10 cellular contexts compared by ENCODE assay signal in genomic region chr2:11748861-11749645, GRCh38. TPM values are rescaled to one million over a fixed set of nuclear protein-coding genes. Genes with fewer than 3 reads are reported as not detected.
A peak's percentile ranks its signal among the peaks of the same experiment; 100 is the strongest.
DNase-seq lines count a peak whose midpoint lies in the region; ATAC-seq, FAIRE-seq and TF ChIP-seq lines count a peak whose summit lies in the region.
"Had no signal": no experiment of that assay in that cellular context is flagged by ENCODE, and none has a peak within 500 bp of the region (broad histone marks: within the 10 kb centered on the region; RNA-seq: fewer than 3 reads in every experiment).

No MANE protein-coding gene starts in this region.

- peak overlapping the region in 9 of 10 experiments; percentile 75 to 93 (median 84); a peak in 16 of 20 replicates for H3K4me3 ChIP-seq in BLaER1 treated with 17β-estradiol and CSF1 and Interleukin-3, amounts not matched to agents 10 nM and 100 nM
- no peak overlapping the region for H3K4me3 ChIP-seq in IMR-90 (ENCODE audit: insufficient read depth, low read depth, low read length)
- peak overlapping the region; percentile 12 for H3K4me3 ChIP-seq in naive thymus-derived CD4-positive, alpha-beta T cell (ENCODE audit: low read length)

- peak overlapping the region; percentile 91 to 96 (median 93) for H3K27ac Mint-ChIP-seq in naive thymus-derived CD4-positive, alpha-beta T cell

- peak overlapping the region in 9 of 11 experiments; percentile 18 to 93 (median 89); a peak in 16 of 22 replicates for H3K27ac ChIP-seq in BLaER1 treated with 17β-estradiol and CSF1 and Interleukin-3, amounts not matched to agents 10 nM and 100 nM
- no peak overlapping the region for H3K27ac ChIP-seq in IMR-90 (ENCODE audit: insufficient read depth, low read length)
- H3K27ac ChIP-seq in angular gyrus (ENCODE audit: low read depth, low read length): peak overlapping the region; percentile 22
- H3K27ac ChIP-seq in naive thymus-derived CD4-positive, alpha-beta T cell (ENCODE audit: low read depth, low read length): peak overlapping the region; percentile 80

- peak overlapping the region; percentile 84 to 93 (median 91); a peak in 20 of 22 replicates for H3K9ac ChIP-seq in BLaER1 treated with 17β-estradiol and CSF1 and Interleukin-3, amounts not matched to agents 10 nM and 100 nM
- no peak overlapping the region for H3K9ac ChIP-seq in IMR-90 (ENCODE audit: low read depth, low read length)

- H3K4me1 Mint-ChIP-seq in naive thymus-derived CD4-positive, alpha-beta T cell: peaks cover 48 to 87% (median 81%) of the 10 kb centered on the region in 7 donors

- H3K27me3 Mint-ChIP-seq in naive thymus-derived CD4-positive, alpha-beta T cell: no peaks in the 10 kb centered on the region

- peaks cover 79 to 93% (median 91%) of the 10 kb centered on the region in 10 experiments for H3K4me1 ChIP-seq in BLaER1 treated with 17β-estradiol and CSF1 and Interleukin-3, amounts not matched to agents 10 nM and 100 nM
- peaks cover 21% of the 10 kb centered on the region for H3K4me1 ChIP-seq in IMR-90 (ENCODE audit: control insufficient read depth, insufficient read depth, low read length)
- H3K4me1 ChIP-seq in naive thymus-derived CD4-positive, alpha-beta T cell (ENCODE audit: control insufficient read depth in 2 of 2, insufficient read depth in 2 of 2, low read length in 2 of 2): peaks cover 60 to 67% of the 10 kb centered on the region in 2 donors

- H3K9me1 ChIP-seq in IMR-90 (ENCODE audit: insufficient read depth, low read length): peaks cover 15% of the 10 kb centered on the region

- no peak overlapping the region for H4K91ac ChIP-seq in IMR-90 (ENCODE audit: insufficient read depth, low read depth, low read length)

- DNase-seq in IMR-90: no peak
- no peak for DNase-seq in naive thymus-derived CD4-positive, alpha-beta T cell
- no peak for DNase-seq in NCI-H1694 treated with DMSO at 0.1 percent for 48 hours (lab: John Stamatoyannopoulos, UW)
- no peak for DNase-seq in HuH-7.5 (ENCODE audit: low spot score)
- no peak for DNase-seq in GM12892 (ENCODE audit: insufficient read length)
- DNase-seq: activated CD4-positive, CD25-positive, alpha-beta regulatory T cell; DMS79 had no signal

- H3K27me3 ChIP-seq in BLaER1 treated with 17β-estradiol and CSF1 and Interleukin-3, amounts not matched to agents 10 nM and 100 nM: no peaks in the 10 kb centered on the region
- H3K27me3 ChIP-seq in IMR-90 (ENCODE audit: control insufficient read depth, insufficient read depth, low read length): no peaks in the 10 kb centered on the region
- H3K27me3 ChIP-seq in naive thymus-derived CD4-positive, alpha-beta T cell (ENCODE audit: control insufficient read depth in 2 of 2, insufficient read depth in 2 of 2, low read length in 2 of 2): no peaks in the 10 kb centered on the region

- no peak for TF ChIP-seq CTCF in IMR-90 (conservative IDR thresholded peaks at IDR 0.05; ENCODE audit: low read depth, low read length)

- peaks cover 43 to 63% (median 55%) of the 10 kb centered on the region in 11 experiments; a peak in 21 of 22 replicates for H4K20me1 ChIP-seq in BLaER1 treated with 17β-estradiol and CSF1 and Interleukin-3, amounts not matched to agents 10 nM and 100 nM
- peaks cover 26% of the 10 kb centered on the region for H4K20me1 ChIP-seq in IMR-90 (ENCODE audit: insufficient read depth, low read length)

- no peak overlapping the region for H2AFZ ChIP-seq in IMR-90 (replicated peaks; ENCODE audit: low read length, poor library complexity)

- H2AK5ac ChIP-seq in IMR-90 (ENCODE audit: low read depth, low read length): no peak overlapping the region

- no TSS peak for BruUV-seq in IMR-90 (replicated peaks; lab: Mats Ljungman, UMichigan)

- no peaks in the 10 kb centered on the region for H3K9me3 ChIP-seq in BLaER1 treated with 17β-estradiol and CSF1 and Interleukin-3, amounts not matched to agents 10 nM and 100 nM (replicated peaks in 1 of 11)
- H3K9me3 ChIP-seq in IMR-90 (ENCODE audit: control insufficient read depth, insufficient read depth, low read length): no peaks in the 10 kb centered on the region
- H3K9me3 ChIP-seq in naive thymus-derived CD4-positive, alpha-beta T cell (ENCODE audit: control insufficient read depth in 2 of 3, low read length in 3 of 3): no peaks in the 10 kb centered on the region

- TF ChIP-seq RAD21 in IMR-90 (IDR thresholded peaks at IDR 0.05; ENCODE audit: low read length): no peak

- H3K4me3 Mint-ChIP-seq in naive thymus-derived CD4-positive, alpha-beta T cell: peak overlapping the region; percentile 89 to 96 (median 92)

- peaks cover 0 to 3% (median 0%) of the 10 kb centered on the region in 11 donors for H3K9me3 Mint-ChIP-seq in naive thymus-derived CD4-positive, alpha-beta T cell

- 0 out of 2 replicates have a peak overlapping the region, but pooled peaks have one; percentile 20 for H3K23ac ChIP-seq in IMR-90 (ENCODE audit: low read depth, low read length)

- H2BK5ac ChIP-seq in IMR-90 (ENCODE audit: low read depth, low read length, poor library complexity, severe bottlenecking): no peak overlapping the region

- intact Hi-C loops in IMR-90 (cut with micrococcal nuclease): loop anchor here (5.0 kb wide), 1 partner anchor 827 kb away; no protein-coding TSS in a partner anchor
- intact Hi-C loops in naive thymus-derived CD4-positive, alpha-beta T cell (cut with micrococcal nuclease): loop anchor here (5.0 to 10.0 kb wide), 3 partner anchors 404 to 968 kb away; partner anchors contain the start of genes ROCK2 (in 1 of the 2), SLC66A3 (in 1 of the 2) and TRIB2 (in 1 of the 2)

- no peak overlapping the region for H3K14ac ChIP-seq in IMR-90 (replicated peaks; ENCODE audit: low read depth, low read length)

- TF ChIP-seq POLR2A in IMR-90 (IDR thresholded peaks at IDR 0.05; ENCODE audit: low read depth, low read length): no peak
- TF ChIP-seq POLR2A in GM12892 (IDR thresholded peaks at IDR 0.05; ENCODE audit: low read depth, low read length): no peak

- H3K36me3 Mint-ChIP-seq in naive thymus-derived CD4-positive, alpha-beta T cell: no peaks in the 10 kb centered on the region

- H3K56ac ChIP-seq in IMR-90 (ENCODE audit: extremely low read depth, insufficient read depth, low read length): no peak overlapping the region

- no peak overlapping the region for H2BK20ac ChIP-seq in IMR-90 (ENCODE audit: low read depth, low read length)

- H2BK15ac ChIP-seq in IMR-90 (ENCODE audit: low read depth, low read length): no peak overlapping the region

- CTCF ChIA-PET in IMR-90 (lab: Yijun Ruan, JAX): interaction anchor here (0.8 kb wide), 1 partner anchor 36 kb away, joined by 3 read pairs; no protein-coding TSS in a partner anchor
- CTCF ChIA-PET in naive thymus-derived CD4-positive, alpha-beta T cell (lab: Charles Lee): interaction anchor here (1.1 to 1.5 kb wide), 2 partner anchors 29 to 56 kb away, joined by 3 to 5 read pairs; no protein-coding TSS in a partner anchor

- WGBS in IMR-90 (ENCODE audit: extremely low coverage in 2 of 2, insufficient read length in 1 of 2), 2 experiments: no CpG with 5 or more reads among the region's 13 CpGs

- dilution Hi-C loops in IMR-90 (cut with HindIII; ENCODE audit: low sequenced_read_pairs, unreplicated experiment): no loop called here

- H2AK9ac ChIP-seq in IMR-90 (replicated peaks; ENCODE audit: low read depth, low read length, poor library complexity): peak overlapping the region; percentile 68

- POLR2A ChIA-PET in IMR-90 (lab: Charles Lee; ENCODE audit: unreplicated experiment): no interaction called here
- POLR2A ChIA-PET in naive thymus-derived CD4-positive, alpha-beta T cell (lab: Charles Lee): interaction anchor here (0.7 to 1.4 kb wide), 4 partner anchors 16 to 620 kb away, joined by 3 to 4 read pairs (median 4); a partner anchor contains a TSS

- FAIRE-seq in GM12892 (lab: Jason Lieb, UNC): no peak

- peaks cover 22 to 56% of the 10 kb centered on the region in 2 experiments for H3K79me1 ChIP-seq in IMR-90 (ENCODE audit: low read depth in 1 of 2, low read length in 2 of 2)

- no peak overlapping the region for H2BK120ac ChIP-seq in IMR-90 (ENCODE audit: low read depth, low read length)

- ATAC-seq in IMR-90 (ENCODE audit: low read depth) (no peak), HG03025 (IDR thresholded peaks at IDR 0.05; ENCODE audit: low FRiP score, unreplicated experiment) (no peak)
- no peak for ATAC-seq in naive thymus-derived CD4-positive, alpha-beta T cell

- H4K5ac ChIP-seq in IMR-90 (ENCODE audit: low read depth, low read length): no peak overlapping the region

- no peak overlapping the region for H3K4ac ChIP-seq in IMR-90 (ENCODE audit: low read depth, low read length)

- peak overlapping the region; percentile 91 to 98 (median 94) for H3K4me2 ChIP-seq in BLaER1 treated with 17β-estradiol and CSF1 and Interleukin-3, amounts not matched to agents 10 nM and 100 nM
- no peak overlapping the region for H3K4me2 ChIP-seq in IMR-90 (ENCODE audit: low read depth, low read length)

- H3K36me3 ChIP-seq in BLaER1 treated with 17β-estradiol and CSF1 and Interleukin-3, amounts not matched to agents 10 nM and 100 nM: no peaks in the 10 kb centered on the region
- no peaks in the 10 kb centered on the region for H3K36me3 ChIP-seq in IMR-90 (ENCODE audit: control insufficient read depth, insufficient read depth, low read length)
- H3K36me3 ChIP-seq in naive thymus-derived CD4-positive, alpha-beta T cell (ENCODE audit: control insufficient read depth in 2 of 3, insufficient read depth in 3 of 3, low read length in 3 of 3): no peaks in the 10 kb centered on the region

- no peak overlapping the region for H4K8ac ChIP-seq in IMR-90 (ENCODE audit: low read depth in 2 of 2, low read length in 2 of 2)

- no peak overlapping the region for H3K18ac ChIP-seq in IMR-90 (ENCODE audit: low read depth, low read length)

- in situ Hi-C loops in IMR-90 (cut with MboI; ENCODE audit: low sequenced_read_pairs): no loop called here

TF ChIP-seq in IMR-90, 13 proteins besides CTCF, POLR2A, EP300 and RAD21 (continues in another document):
- TF ChIP-seq RCOR1 (IDR thresholded peaks at IDR 0.05; ENCODE audit: insufficient replicate concordance, low read length) (no peak), ELK1 (IDR thresholded peaks at IDR 0.05; ENCODE audit: borderline replicate concordance, low read depth, low read length) (no peak)

RNA-seq across cellular contexts. Expression of gene LPIN1, which starts 2.6 kb away (rescaled TPM):
- 21.3 and 21.7 TPM in 2 replicates for total RNA-seq in IMR-90 (2012; rRNA removed)
- 24.4 and 25.1 TPM in 2 replicates for polyA plus RNA-seq in IMR-90 (2012; rRNA removed)
- polyA plus RNA-seq in IMR-90 (2012; cell fraction: cytosol; rRNA removed): 10.6 and 12.6 TPM in 2 replicates
- 32.0 and 74.8 TPM in 2 replicates for polyA plus RNA-seq in IMR-90 (2012; cell fraction: nucleus; rRNA removed; ENCODE audit: low replicate concordance)
- total RNA-seq in naive thymus-derived CD4-positive, alpha-beta T cell: 10 to 100 TPM; 68.6 to 88.1 (median 76.7) TPM
- 10 to 100 TPM; 25.5 to 26.7 TPM for polyA plus RNA-seq in naive thymus-derived CD4-positive, alpha-beta T cell
- polyA plus RNA-seq in GM12892 (2012; ENCODE audit: missing spikeins): 25.7 TPM
